Comparison of ENCODE assay signal across 30 cellular contexts in genomic region chr4:101862595-101862994, GRCh38.
A peak's percentile ranks its signal among the peaks of the same experiment; 100 is the strongest.
DNase-seq lines count a peak whose midpoint lies in the region; ATAC-seq, FAIRE-seq and TF ChIP-seq lines count a peak whose summit lies in the region.
"Had no signal": no experiment of that assay in that cellular context is flagged by ENCODE, and none has a peak within 500 bp of the region (broad histone marks: within the 10 kb centered on the region; RNA-seq: fewer than 3 reads in every experiment).

No MANE protein-coding gene starts in this region.

- no peak for TF ChIP-seq CTCF in BE2C (IDR thresholded peaks at IDR 0.05; ENCODE audit: low read depth, low read length)

- no peak for TF ChIP-seq POLR2A in GM12891 (IDR thresholded peaks at IDR 0.05; ENCODE audit: low read depth, low read length)

- peaks cover 46 to 63% (median 62%) of the 10 kb centered on the region in 3 donors for H3K4me1 Mint-ChIP-seq in IgD-negative memory B cell
- H3K4me1 Mint-ChIP-seq: activated naive CD4-positive, alpha-beta T cell treated with anti-CD3 and anti-CD28 coated beads, Interleukin-2, amount 50 U/mL, for 24 hours; activated T-helper 17 cell treated with anti-CD3 and anti-CD28 coated beads, Interleukin-2, amount 50 U/mL, for 72 hours had no signal

- no peaks in the 10 kb centered on the region for H3K36me3 ChIP-seq in BE2C
- H3K36me3 ChIP-seq: ovary, Peyer's patch, tibial nerve had no signal

- H3K27ac Mint-ChIP-seq in IgD-negative memory B cell = peak overlapping the region; percentile 68 to 91 (median 89)
- H3K27ac Mint-ChIP-seq: activated naive CD4-positive, alpha-beta T cell treated with anti-CD3 and anti-CD28 coated beads, Interleukin-2, amount 50 U/mL, for 24 hours; activated T-helper 17 cell treated with anti-CD3 and anti-CD28 coated beads, Interleukin-2, amount 50 U/mL, for 72 hours; nephron progenitor cell had no signal

- peaks cover 0 to 11% (median 5%) of the 10 kb centered on the region in 3 donors for H3K9me3 Mint-ChIP-seq in IgD-negative memory B cell
- H3K9me3 Mint-ChIP-seq: activated naive CD4-positive, alpha-beta T cell treated with anti-CD3 and anti-CD28 coated beads, Interleukin-2, amount 50 U/mL, for 24 hours; activated T-helper 17 cell treated with anti-CD3 and anti-CD28 coated beads, Interleukin-2, amount 50 U/mL, for 72 hours; nephron progenitor cell had no signal

- DNase-seq in GM12891 (ENCODE audit: insufficient read length, low spot score) (no peak), glomerular endothelial cell (ENCODE audit: extremely low read depth, low read depth, low spot score) (peak; percentile 7), BE2C (no peak)
- no peak for DNase-seq in activated CD4-positive, alpha-beta T cell treated with anti-CD3 and anti-CD28 coated beads, Interleukin-2, amount 50 U/mL, for 1 hour
- DNase-seq: activated CD4-positive, alpha-beta T cell treated with anti-CD3 and anti-CD28 coated beads, Interleukin-2, amount 50 U/mL, for 48 hours; activated CD8-positive, alpha-beta memory T cell treated with anti-CD3 and anti-CD28 coated beads, Interleukin-2, amount 50 U/mL, for 4 hours; amygdala; DMS53; effector CD4-positive, alpha-beta T cell; head of caudate nucleus; left cardiac atrium; NCI-H1092 treated with DMSO at 0.1 percent for 48 hours; NCI-H1930; NCI-H524 treated with DMSO at 0.1 percent for 48 hours; nephron progenitor cell; ovary; Peyer's patch; SHP77 treated with DMSO at 0.1 percent for 48 hours; stimulated activated CD4-positive, alpha-beta T cell treated with anti-CD3 and anti-CD28 coated beads, Interleukin-1b, Interleukin-23, amount 100 ng/mL, for 48 hours; stimulated activated CD8-positive, alpha-beta memory T cell treated with anti-CD3 and anti-CD28 coated beads, Interleukin-4, amount 100 ng/mL, for 48 hours; T-helper 9 cell had no signal

- no peaks in the 10 kb centered on the region for H3K9me3 ChIP-seq in BE2C
- H3K9me3 ChIP-seq: ovary, Peyer's patch had no signal

- H3K4me3 Mint-ChIP-seq in IgD-negative memory B cell = peak overlapping the region; percentile 62 to 85 (median 71)
- H3K4me3 Mint-ChIP-seq: activated naive CD4-positive, alpha-beta T cell treated with anti-CD3 and anti-CD28 coated beads, Interleukin-2, amount 50 U/mL, for 24 hours; activated T-helper 17 cell treated with anti-CD3 and anti-CD28 coated beads, Interleukin-2, amount 50 U/mL, for 72 hours; nephron progenitor cell had no signal

- FAIRE-seq in GM12891 (lab: Jason Lieb, UNC) = no peak

- no peak overlapping the region for H3K4me3 ChIP-seq in BE2C (ENCODE audit: low read depth, low read length)
- H3K4me3 ChIP-seq: ovary, Peyer's patch, skin epidermis, tibial nerve had no signal

- peaks cover 39% of the 10 kb centered on the region for H3K36me3 Mint-ChIP-seq in IgD-negative memory B cell
- H3K36me3 Mint-ChIP-seq: activated naive CD4-positive, alpha-beta T cell treated with anti-CD3 and anti-CD28 coated beads, Interleukin-2, amount 50 U/mL, for 24 hours had no signal

- ATAC-seq in GM21576 (IDR thresholded peaks at IDR 0.05; ENCODE audit: unreplicated experiment) (peak; percentile 71), HG03135 (IDR thresholded peaks at IDR 0.05; ENCODE audit: unreplicated experiment) (no peak), GM19397 (IDR thresholded peaks at IDR 0.05; ENCODE audit: unreplicated experiment) (no peak)
- ATAC-seq: activated T-helper 17 cell treated with anti-CD3 and anti-CD28 coated beads, Interleukin-2, amount 50 U/mL, for 72 hours; HCT116; left cardiac atrium had no signal

- H3K4me1 ChIP-seq in BE2C = no peaks in the 10 kb centered on the region
- H3K4me1 ChIP-seq: Peyer's patch had no signal

- no peaks in the 10 kb centered on the region for H3K27me3 ChIP-seq in BE2C
- H3K27me3 ChIP-seq: ovary, Peyer's patch, tibial nerve had no signal

- H3K27me3 Mint-ChIP-seq in IgD-negative memory B cell = no peaks in the 10 kb centered on the region

TF ChIP-seq in GM12891, 5 proteins besides CTCF, POLR2A, EP300 and RAD21:
- TF ChIP-seq POU2F2 (IDR thresholded peaks at IDR 0.05; ENCODE audit: low read depth, low read length) = no peak
- TF ChIP-seq SPI1 (IDR thresholded peaks at IDR 0.05; ENCODE audit: low read depth, low read length) = peak; percentile 61; the same call in 1 of the 2 replicates
